Comparison of ENCODE assay signal across 1 cellular context in genomic region chr7:138317044-138317596, GRCh38.
TF ChIP-seq lines count a peak whose summit lies in the region.

No MANE protein-coding gene starts in this region.

TF ChIP-seq in GM23338, 12 proteins besides CTCF, POLR2A, EP300 and RAD21 (continued from another document):
- TF ChIP-seq, protein P1, sequence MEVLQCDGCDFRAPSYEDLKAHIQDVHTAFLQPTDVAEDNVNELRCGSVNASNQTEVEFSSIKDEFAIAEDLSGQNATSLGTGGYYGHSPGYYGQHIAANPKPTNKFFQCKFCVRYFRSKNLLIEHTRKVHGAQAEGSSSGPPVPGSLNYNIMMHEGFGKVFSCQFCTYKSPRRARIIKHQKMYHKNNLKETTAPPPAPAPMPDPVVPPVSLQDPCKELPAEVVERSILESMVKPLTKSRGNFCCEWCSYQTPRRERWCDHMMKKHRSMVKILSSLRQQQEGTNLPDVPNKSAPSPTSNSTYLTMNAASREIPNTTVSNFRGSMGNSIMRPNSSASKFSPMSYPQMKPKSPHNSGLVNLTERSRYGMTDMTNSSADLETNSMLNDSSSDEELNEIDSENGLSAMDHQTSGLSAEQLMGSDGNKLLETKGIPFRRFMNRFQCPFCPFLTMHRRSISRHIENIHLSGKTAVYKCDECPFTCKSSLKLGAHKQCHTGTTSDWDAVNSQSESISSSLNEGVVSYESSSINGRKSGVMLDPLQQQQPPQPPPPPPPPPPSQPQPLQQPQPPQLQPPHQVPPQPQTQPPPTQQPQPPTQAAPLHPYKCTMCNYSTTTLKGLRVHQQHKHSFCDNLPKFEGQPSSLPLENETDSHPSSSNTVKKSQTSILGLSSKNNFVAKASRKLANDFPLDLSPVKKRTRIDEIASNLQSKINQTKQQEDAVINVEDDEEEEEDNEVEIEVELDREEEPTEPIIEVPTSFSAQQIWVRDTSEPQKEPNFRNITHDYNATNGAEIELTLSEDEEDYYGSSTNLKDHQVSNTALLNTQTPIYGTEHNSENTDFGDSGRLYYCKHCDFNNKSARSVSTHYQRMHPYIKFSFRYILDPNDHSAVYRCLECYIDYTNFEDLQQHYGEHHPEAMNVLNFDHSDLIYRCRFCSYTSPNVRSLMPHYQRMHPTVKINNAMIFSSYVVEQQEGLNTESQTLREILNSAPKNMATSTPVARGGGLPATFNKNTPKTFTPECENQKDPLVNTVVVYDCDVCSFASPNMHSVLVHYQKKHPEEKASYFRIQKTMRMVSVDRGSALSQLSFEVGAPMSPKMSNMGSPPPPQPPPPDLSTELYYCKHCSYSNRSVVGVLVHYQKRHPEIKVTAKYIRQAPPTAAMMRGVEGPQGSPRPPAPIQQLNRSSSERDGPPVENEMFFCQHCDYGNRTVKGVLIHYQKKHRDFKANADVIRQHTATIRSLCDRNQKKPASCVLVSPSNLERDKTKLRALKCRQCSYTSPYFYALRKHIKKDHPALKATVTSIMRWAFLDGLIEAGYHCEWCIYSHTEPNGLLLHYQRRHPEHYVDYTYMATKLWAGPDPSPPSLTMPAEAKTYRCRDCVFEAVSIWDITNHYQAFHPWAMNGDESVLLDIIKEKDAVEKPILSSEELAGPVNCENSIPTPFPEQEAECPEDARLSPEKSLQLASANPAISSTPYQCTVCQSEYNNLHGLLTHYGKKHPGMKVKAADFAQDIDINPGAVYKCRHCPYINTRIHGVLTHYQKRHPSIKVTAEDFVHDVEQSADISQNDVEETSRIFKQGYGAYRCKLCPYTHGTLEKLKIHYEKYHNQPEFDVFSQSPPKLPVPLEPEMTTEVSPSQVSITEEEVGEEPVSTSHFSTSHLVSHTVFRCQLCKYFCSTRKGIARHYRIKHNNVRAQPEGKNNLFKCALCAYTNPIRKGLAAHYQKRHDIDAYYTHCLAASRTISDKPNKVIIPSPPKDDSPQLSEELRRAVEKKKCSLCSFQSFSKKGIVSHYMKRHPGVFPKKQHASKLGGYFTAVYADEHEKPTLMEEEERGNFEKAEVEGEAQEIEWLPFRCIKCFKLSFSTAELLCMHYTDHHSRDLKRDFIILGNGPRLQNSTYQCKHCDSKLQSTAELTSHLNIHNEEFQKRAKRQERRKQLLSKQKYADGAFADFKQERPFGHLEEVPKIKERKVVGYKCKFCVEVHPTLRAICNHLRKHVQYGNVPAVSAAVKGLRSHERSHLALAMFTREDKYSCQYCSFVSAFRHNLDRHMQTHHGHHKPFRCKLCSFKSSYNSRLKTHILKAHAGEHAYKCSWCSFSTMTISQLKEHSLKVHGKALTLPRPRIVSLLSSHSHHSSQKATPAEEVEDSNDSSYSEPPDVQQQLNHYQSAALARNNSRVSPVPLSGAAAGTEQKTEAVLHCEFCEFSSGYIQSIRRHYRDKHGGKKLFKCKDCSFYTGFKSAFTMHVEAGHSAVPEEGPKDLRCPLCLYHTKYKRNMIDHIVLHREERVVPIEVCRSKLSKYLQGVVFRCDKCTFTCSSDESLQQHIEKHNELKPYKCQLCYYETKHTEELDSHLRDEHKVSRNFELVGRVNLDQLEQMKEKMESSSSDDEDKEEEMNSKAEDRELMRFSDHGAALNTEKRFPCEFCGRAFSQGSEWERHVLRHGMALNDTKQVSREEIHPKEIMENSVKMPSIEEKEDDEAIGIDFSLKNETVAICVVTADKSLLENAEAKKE (CRISPR knock-in tag; IDR thresholded peaks at IDR 0.05): no peak
- TF ChIP-seq CREB1 (CRISPR knock-in tag; IDR thresholded peaks at IDR 0.05; ENCODE audit: low read depth) (no peak), STAT1 (IDR thresholded peaks at IDR 0.05; ENCODE audit: unreplicated experiment) (no peak), ZNF114 (CRISPR knock-in tag; IDR thresholded peaks at IDR 0.05) (no peak), POLR2AphosphoS5 (IDR thresholded peaks at IDR 0.05; ENCODE audit: low read depth) (no peak), JUNB (IDR thresholded peaks at IDR 0.05; ENCODE audit: unreplicated experiment) (no peak), ZNF331 (CRISPR knock-in tag; IDR thresholded peaks at IDR 0.05; ENCODE audit: low read depth) (no peak), NANOG (IDR thresholded peaks at IDR 0.05; ENCODE audit: borderline replicate concordance) (no peak), EZH2phosphoT487 (IDR thresholded peaks at IDR 0.05; ENCODE audit: unreplicated experiment) (no peak)
- TF ChIP-seq, protein P2, sequence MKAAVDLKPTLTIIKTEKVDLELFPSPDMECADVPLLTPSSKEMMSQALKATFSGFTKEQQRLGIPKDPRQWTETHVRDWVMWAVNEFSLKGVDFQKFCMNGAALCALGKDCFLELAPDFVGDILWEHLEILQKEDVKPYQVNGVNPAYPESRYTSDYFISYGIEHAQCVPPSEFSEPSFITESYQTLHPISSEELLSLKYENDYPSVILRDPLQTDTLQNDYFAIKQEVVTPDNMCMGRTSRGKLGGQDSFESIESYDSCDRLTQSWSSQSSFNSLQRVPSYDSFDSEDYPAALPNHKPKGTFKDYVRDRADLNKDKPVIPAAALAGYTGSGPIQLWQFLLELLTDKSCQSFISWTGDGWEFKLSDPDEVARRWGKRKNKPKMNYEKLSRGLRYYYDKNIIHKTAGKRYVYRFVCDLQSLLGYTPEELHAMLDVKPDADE (IDR thresholded peaks at IDR 0.05): no peak
- TF ChIP-seq, protein P3, sequence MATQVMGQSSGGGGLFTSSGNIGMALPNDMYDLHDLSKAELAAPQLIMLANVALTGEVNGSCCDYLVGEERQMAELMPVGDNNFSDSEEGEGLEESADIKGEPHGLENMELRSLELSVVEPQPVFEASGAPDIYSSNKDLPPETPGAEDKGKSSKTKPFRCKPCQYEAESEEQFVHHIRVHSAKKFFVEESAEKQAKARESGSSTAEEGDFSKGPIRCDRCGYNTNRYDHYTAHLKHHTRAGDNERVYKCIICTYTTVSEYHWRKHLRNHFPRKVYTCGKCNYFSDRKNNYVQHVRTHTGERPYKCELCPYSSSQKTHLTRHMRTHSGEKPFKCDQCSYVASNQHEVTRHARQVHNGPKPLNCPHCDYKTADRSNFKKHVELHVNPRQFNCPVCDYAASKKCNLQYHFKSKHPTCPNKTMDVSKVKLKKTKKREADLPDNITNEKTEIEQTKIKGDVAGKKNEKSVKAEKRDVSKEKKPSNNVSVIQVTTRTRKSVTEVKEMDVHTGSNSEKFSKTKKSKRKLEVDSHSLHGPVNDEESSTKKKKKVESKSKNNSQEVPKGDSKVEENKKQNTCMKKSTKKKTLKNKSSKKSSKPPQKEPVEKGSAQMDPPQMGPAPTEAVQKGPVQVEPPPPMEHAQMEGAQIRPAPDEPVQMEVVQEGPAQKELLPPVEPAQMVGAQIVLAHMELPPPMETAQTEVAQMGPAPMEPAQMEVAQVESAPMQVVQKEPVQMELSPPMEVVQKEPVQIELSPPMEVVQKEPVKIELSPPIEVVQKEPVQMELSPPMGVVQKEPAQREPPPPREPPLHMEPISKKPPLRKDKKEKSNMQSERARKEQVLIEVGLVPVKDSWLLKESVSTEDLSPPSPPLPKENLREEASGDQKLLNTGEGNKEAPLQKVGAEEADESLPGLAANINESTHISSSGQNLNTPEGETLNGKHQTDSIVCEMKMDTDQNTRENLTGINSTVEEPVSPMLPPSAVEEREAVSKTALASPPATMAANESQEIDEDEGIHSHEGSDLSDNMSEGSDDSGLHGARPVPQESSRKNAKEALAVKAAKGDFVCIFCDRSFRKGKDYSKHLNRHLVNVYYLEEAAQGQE (IDR thresholded peaks at IDR 0.05; ENCODE audit: unreplicated experiment): no peak
